8 cellular contexts compared by ENCODE assay signal in the genomic region with DNA sequence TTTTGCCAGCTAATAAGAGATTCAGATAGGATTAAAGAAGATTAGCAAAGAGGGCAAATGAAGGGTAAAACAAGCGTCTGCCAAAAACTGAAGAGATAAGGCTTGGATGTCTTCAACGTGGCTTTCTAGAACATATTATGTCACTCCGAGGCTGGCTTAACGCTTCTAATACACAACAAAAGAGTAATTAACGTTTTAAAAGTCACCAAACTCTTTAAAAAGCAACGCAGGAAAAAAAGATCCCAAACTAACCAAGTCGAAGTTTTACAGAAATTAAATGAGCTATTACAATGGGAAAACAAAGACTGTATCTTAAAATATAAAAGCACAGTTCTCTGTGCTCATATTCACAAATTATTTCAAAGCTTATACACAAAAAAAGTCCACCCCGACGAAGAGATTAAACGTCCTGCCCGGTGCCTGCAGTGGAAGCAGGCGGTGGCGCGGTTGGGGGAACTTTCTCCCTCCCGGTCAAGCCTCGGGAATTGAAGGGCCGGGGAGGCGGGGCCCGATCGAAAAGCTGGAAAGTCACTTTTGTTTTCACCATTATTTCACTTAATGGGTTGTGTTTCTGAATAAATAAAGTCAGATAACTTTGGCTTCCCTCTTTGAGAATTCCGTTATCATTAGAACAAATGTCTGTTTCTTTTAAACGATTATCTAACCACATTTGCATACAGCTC. TPM values are rescaled to one million over a fixed set of nuclear protein-coding genes. Genes with fewer than 3 reads are reported as not detected.
DNase-seq lines count a peak whose midpoint lies in the region; ATAC-seq and TF ChIP-seq lines count a peak whose summit lies in the region.

No MANE protein-coding gene starts in this region.

- CTCF ChIA-PET in CD4-positive, alpha-beta memory T cell (lab: Charles Lee; ENCODE audit: partially characterized antibody) = no interaction called here

- no peak overlapping the region for H3K9ac ChIP-seq in trophoblast cell (ENCODE audit: low read length)

- H3K79me1 ChIP-seq in trophoblast cell (ENCODE audit: low read length) = no peaks in the 10 kb centered on the region

- no peak overlapping the region for H2AK5ac ChIP-seq in trophoblast cell (ENCODE audit: low read length)

- peaks cover 35 to 51% of the 10 kb centered on the region in 2 donors for H3K27me3 Mint-ChIP-seq in CD4-positive, alpha-beta memory T cell
- H3K27me3 Mint-ChIP-seq in activated T-cell treated with anti-CD3 and anti-CD28 coated beads, Interleukin-2, amount 50 U/mL, for 4 hours (ENCODE audit: low read depth) = peaks cover 56% of the 10 kb centered on the region

- no peaks in the 10 kb centered on the region for H3K9me3 ChIP-seq in CD4-positive, alpha-beta memory T cell (ENCODE audit: control insufficient read depth in 1 of 2, low read length in 2 of 2)
- H3K9me3 ChIP-seq in heart right ventricle (no peaks in the 10 kb centered on the region), trophoblast cell (ENCODE audit: insufficient read depth, low read depth, low read length) (peaks cover 2% of the 10 kb centered on the region)

- intact Hi-C loops in CD4-positive, alpha-beta memory T cell (cut with micrococcal nuclease) = loop anchor here (5.0 kb wide), 3 partner anchors 255 to 1175 kb away; partner anchors contain the start of genes HIVEP1, SMIM13 and TMEM170B
- intact Hi-C loops in heart right ventricle (cut with DNase I) = no loop called here

- H4K8ac ChIP-seq in trophoblast cell (ENCODE audit: low read depth, low read length) = no peak overlapping the region

- no peak overlapping the region for H2AFZ ChIP-seq in trophoblast cell (ENCODE audit: insufficient read depth, low read length, poor library complexity)

- no peaks in the 10 kb centered on the region for H3K36me3 ChIP-seq in CD4-positive, alpha-beta memory T cell (ENCODE audit: insufficient read depth, low read length)
- H3K36me3 ChIP-seq in heart right ventricle (no peaks in the 10 kb centered on the region), trophoblast cell (ENCODE audit: control insufficient read depth in 1 of 2, insufficient read depth in 2 of 2, low read length in 2 of 2) (peaks cover 0 to 2% of the 10 kb centered on the region in 2 experiments)

- H3K23ac ChIP-seq in trophoblast cell (ENCODE audit: low read length) = no peak overlapping the region

- H3K4me2 ChIP-seq in trophoblast cell (ENCODE audit: low read length) = peak overlapping the region; percentile 100

- H3K4me3 ChIP-seq in CD4-positive, alpha-beta memory T cell (ENCODE audit: low read length in 2 of 2) = peak overlapping the region in 1 of 2 donors; percentile 44
- H3K4me3 ChIP-seq in heart right ventricle (peak overlapping the region; percentile 67 to 93 (median 71)), trophoblast cell (ENCODE audit: low read depth, low read length) (no peak overlapping the region)

- peak overlapping the region; percentile 71 to 92 (median 78) for H3K4me3 Mint-ChIP-seq in CD4-positive, alpha-beta memory T cell
- H3K4me3 Mint-ChIP-seq in activated T-cell treated with anti-CD3 and anti-CD28 coated beads, Interleukin-2, amount 50 U/mL, for 4 hours = peak overlapping the region; percentile 81

- no peak overlapping the region for H4K12ac ChIP-seq in trophoblast cell (ENCODE audit: low read depth, low read length)

- TF ChIP-seq CTCF in heart right ventricle (IDR thresholded peaks at IDR 0.05) = no peak

- H3K18ac ChIP-seq in trophoblast cell (ENCODE audit: low read length) = no peak overlapping the region

- no peak overlapping the region for H2BK5ac ChIP-seq in trophoblast cell (ENCODE audit: low read depth, low read length, poor library complexity)

- 2 to 3% methylated on average over 22 of the region's 22 CpGs for WGBS in heart right ventricle, 2 donors
- no CpG with 5 or more reads among the region's 22 CpGs for WGBS in trophoblast cell (ENCODE audit: extremely low coverage, insufficient coverage, insufficient read length)

- DNase-seq in CD4-positive, alpha-beta memory T cell = peak in 1 of 5 donors; percentile 6
- peak; percentile 29 for DNase-seq in HPDE6-E6E7 (ENCODE audit: extremely low spot score)
- DNase-seq in activated T-cell treated with anti-CD3 and anti-CD28 coated beads, Interleukin-2, amount 50 U/mL, for 4 hours = no peak
- DNase-seq in heart right ventricle = peak; percentile 30 to 36
- peak in 1 of 2 donors; percentile 42 for DNase-seq in trophoblast cell

- no peak overlapping the region for H2BK120ac ChIP-seq in trophoblast cell (ENCODE audit: insufficient read depth, low read length, poor library complexity)

- H3K4ac ChIP-seq in trophoblast cell (ENCODE audit: low read depth, low read length) = no peak overlapping the region

- H3K14ac ChIP-seq in trophoblast cell (ENCODE audit: low read length) = no peak overlapping the region

- peaks cover 0 to 17% (median 3%) of the 10 kb centered on the region in 8 donors for H3K9me3 Mint-ChIP-seq in CD4-positive, alpha-beta memory T cell
- H3K9me3 Mint-ChIP-seq in activated T-cell treated with anti-CD3 and anti-CD28 coated beads, Interleukin-2, amount 50 U/mL, for 4 hours = no peaks in the 10 kb centered on the region

- peaks cover 7 to 26% (median 20%) of the 10 kb centered on the region in 4 donors for H3K4me1 Mint-ChIP-seq in CD4-positive, alpha-beta memory T cell
- H3K4me1 Mint-ChIP-seq in activated T-cell treated with anti-CD3 and anti-CD28 coated beads, Interleukin-2, amount 50 U/mL, for 4 hours (ENCODE audit: low read depth) = peaks cover 24% of the 10 kb centered on the region

- H2BK12ac ChIP-seq in trophoblast cell (ENCODE audit: low read length) = no peak overlapping the region

- no peak for ATAC-seq in activated T-cell treated with anti-CD3 and anti-CD28 coated beads, Interleukin-2, amount 50 U/mL, for 4 hours
- peak in 3 of 8 donors; percentile 41 to 67 (median 43) for ATAC-seq in heart right ventricle
- ATAC-seq in GM21526 (IDR thresholded peaks at IDR 0.05; ENCODE audit: low FRiP score, unreplicated experiment) = no peak
- no peak for ATAC-seq in GM18867 (IDR thresholded peaks at IDR 0.05; ENCODE audit: unreplicated experiment)
- ATAC-seq in GM19397 (IDR thresholded peaks at IDR 0.05; ENCODE audit: unreplicated experiment) = no peak

- H3K79me2 ChIP-seq in trophoblast cell (ENCODE audit: control insufficient read depth, insufficient read depth, low read length, poor library complexity) = no peaks in the 10 kb centered on the region

- no peak overlapping the region for H4K91ac ChIP-seq in trophoblast cell (ENCODE audit: low read depth, low read length)

- peaks cover 0 to 1% of the 10 kb centered on the region in 2 donors for H3K36me3 Mint-ChIP-seq in CD4-positive, alpha-beta memory T cell
- no peaks in the 10 kb centered on the region for H3K36me3 Mint-ChIP-seq in activated T-cell treated with anti-CD3 and anti-CD28 coated beads, Interleukin-2, amount 50 U/mL, for 4 hours (ENCODE audit: insufficient read depth)

- peaks cover 41% of the 10 kb centered on the region for H3K27me3 ChIP-seq in CD4-positive, alpha-beta memory T cell (ENCODE audit: insufficient read depth, low read length)
- H3K27me3 ChIP-seq in heart right ventricle (peaks cover 0 to 39% (median 0%) of the 10 kb centered on the region in 7 donors), trophoblast cell (ENCODE audit: insufficient read depth, low read length) (peaks cover 1% of the 10 kb centered on the region)

- no peak overlapping the region for H3K27ac ChIP-seq in CD4-positive, alpha-beta memory T cell (ENCODE audit: low read depth, low read length)
- H3K27ac ChIP-seq in heart right ventricle (peak overlapping the region in 4 of 10 donors; percentile 39 to 73 (median 48)), trophoblast cell (ENCODE audit: low read depth, low read length) (no peak overlapping the region)

- H3K27ac Mint-ChIP-seq in CD4-positive, alpha-beta memory T cell = peak overlapping the region in 5 of 7 donors; percentile 63 to 90 (median 81)

- peaks cover 25% of the 10 kb centered on the region for H3K4me1 ChIP-seq in CD4-positive, alpha-beta memory T cell (ENCODE audit: insufficient read depth, low read length)
- H3K4me1 ChIP-seq in heart right ventricle (peaks cover 0 to 24% (median 11%) of the 10 kb centered on the region in 9 donors), trophoblast cell (ENCODE audit: control insufficient read depth in 1 of 2, insufficient read depth in 2 of 2, low read length in 2 of 2) (peaks cover 2 to 3% of the 10 kb centered on the region in 2 experiments)

- POLR2A ChIA-PET in CD4-positive, alpha-beta memory T cell (lab: Charles Lee; ENCODE audit: partially characterized antibody) = interaction anchor here (0.8 to 0.9 kb wide), 2 partner anchors 115 to 143 kb away, joined by 4 read pairs; partner anchors contain the start of genes C6orf52, PAK1IP1 and TMEM14C

RNA-seq across cellular contexts. Expression of gene MAK, which starts 1.2 kb away (rescaled TPM):
- total RNA-seq in CD4-positive, alpha-beta memory T cell = not detected
- polyA plus RNA-seq in CD4-positive, alpha-beta memory T cell = under 1 TPM in 1 of 2 donors, not detected in 1; 0.14 TPM
- total RNA-seq in activated T-cell treated with anti-CD3 and anti-CD28 coated beads, Interleukin-2, amount 50 U/mL, for 4 hours = under 1 TPM; 0.35 to 0.84 (median 0.58) TPM
- under 1 TPM in 7 of 10 donors, not detected in 3; 0.07 to 0.25 (median 0.13) TPM for total RNA-seq in heart right ventricle
- under 1 TPM in 1 of 2 donors, not detected in 1; 0.01 TPM for polyA plus RNA-seq in heart right ventricle
- 0.15 and 0.21 TPM in 2 replicates for polyA plus RNA-seq in trophoblast cell (2013)

RNA-seq across cellular contexts. Expression of gene GCM2, which starts 44.7 kb away (rescaled TPM):
- total RNA-seq in CD4-positive, alpha-beta memory T cell = not detected
- not detected for polyA plus RNA-seq in CD4-positive, alpha-beta memory T cell
- not detected for total RNA-seq in activated T-cell treated with anti-CD3 and anti-CD28 coated beads, Interleukin-2, amount 50 U/mL, for 4 hours
- total RNA-seq in heart right ventricle = not detected
- not detected for polyA plus RNA-seq in heart right ventricle
- 0.81 and 0.82 TPM in 2 replicates for polyA plus RNA-seq in trophoblast cell (2013)

RNA-seq across cellular contexts. Expression of gene SYCP2L, which starts 49.7 kb away (rescaled TPM):
- total RNA-seq in CD4-positive, alpha-beta memory T cell = not detected
- polyA plus RNA-seq in CD4-positive, alpha-beta memory T cell = not detected
- total RNA-seq in activated T-cell treated with anti-CD3 and anti-CD28 coated beads, Interleukin-2, amount 50 U/mL, for 4 hours = under 1 TPM in 1 of 3 donors, not detected in 2; 0.33 TPM
- 1 to 10 TPM in 1 of 10 donors, under 1 TPM in 9; 0.11 to 2.4 (median 0.37) TPM for total RNA-seq in heart right ventricle
- polyA plus RNA-seq in heart right ventricle = 1 to 10 TPM in 1 of 2 donors, under 1 TPM in 1; 0.13 to 1.9 TPM
- polyA plus RNA-seq in trophoblast cell (2013) = 2.5 and 2.6 TPM in 2 replicates
